ENCODE assay signal across 15 cellular contexts in genomic region chr12:113328368-113328889, GRCh38.
"Had no signal": no experiment of that assay in that cellular context is flagged by ENCODE, and none has a peak within 500 bp of the region (broad histone marks: within the 10 kb centered on the region; RNA-seq: fewer than 3 reads in every experiment).

No MANE protein-coding gene starts in this region.

- H3K4me3 Mint-ChIP-seq: activated B cell treated with CpG ODN at 0.5 μM for 24 hours; activated T-helper 1 cell treated with anti-CD3 and anti-CD28 coated beads, Interleukin-12 subunit alpha, Interleukin-12 subunit beta, Interleukin-2, Interleukin-4 antibody, amounts not matched to agents 30 ng/mL and 10 ng/mL and 1 ng/mL, durations not matched to agents 14 hours and 24 hours and 36 hours; natural killer cell treated with Interleukin-12 subunit alpha and Interleukin-12 subunit beta and Interleukin-15 and Interleukin-18, amount 100 ng/mL, for 72 hours; T-helper 1 cell treated with Interleukin-12 subunit alpha and Interleukin-12 subunit beta and Interleukin-4 antibody, amounts not matched to agents 30 μg/mL and 1 μg/mL, for 36 hours had no signal

- DNase-seq: activated B cell treated with CpG ODN at 0.5 μM for 24 hours; activated CD4-positive, alpha-beta T cell treated with anti-CD3 and anti-CD28 coated beads for 4 hours; activated CD4-positive, alpha-beta T cell treated with anti-CD3 and anti-CD28 coated beads, Interleukin-2, amount 50 U/mL, for 48 hours; activated gamma-delta T cell treated with Interleukin-2 at 50 U/mL for 16 hours; retina; sigmoid colon; stimulated activated CD4-positive, alpha-beta T cell treated with anti-CD3 and anti-CD28 coated beads, Interleukin-2, amount 100 ng/mL, for 48 hours; stimulated activated CD8-positive, alpha-beta memory T cell treated with anti-CD3 and anti-CD28 coated beads, Interleukin-4, amount 100 ng/mL, for 48 hours; stimulated activated naive CD4-positive, alpha-beta T cell; upper lobe of right lung had no signal

- H3K27ac Mint-ChIP-seq: activated B cell treated with CpG ODN at 0.5 μM for 24 hours; activated T-helper 1 cell treated with anti-CD3 and anti-CD28 coated beads, Interleukin-12 subunit alpha, Interleukin-12 subunit beta, Interleukin-2, Interleukin-4 antibody, amounts not matched to agents 30 ng/mL and 10 ng/mL and 1 ng/mL, durations not matched to agents 14 hours and 24 hours and 36 hours; natural killer cell treated with Interleukin-12 subunit alpha and Interleukin-12 subunit beta and Interleukin-15 and Interleukin-18, amount 100 ng/mL, for 72 hours; progenitor cell of endocrine pancreas; T-helper 1 cell treated with Interleukin-12 subunit alpha and Interleukin-12 subunit beta and Interleukin-4 antibody, amounts not matched to agents 30 μg/mL and 1 μg/mL, for 36 hours had no signal

- H3K4me3 ChIP-seq: lung, sigmoid colon, upper lobe of right lung had no signal

- H3K9me3 ChIP-seq: sigmoid colon, upper lobe of right lung had no signal

- H3K9me3 Mint-ChIP-seq: activated B cell treated with CpG ODN at 0.5 μM for 24 hours; activated T-helper 1 cell treated with anti-CD3 and anti-CD28 coated beads, Interleukin-12 subunit alpha, Interleukin-12 subunit beta, Interleukin-2, Interleukin-4 antibody, amounts not matched to agents 30 ng/mL and 10 ng/mL and 1 ng/mL, durations not matched to agents 14 hours and 24 hours and 36 hours; natural killer cell treated with Interleukin-12 subunit alpha and Interleukin-12 subunit beta and Interleukin-15 and Interleukin-18, amount 100 ng/mL, for 72 hours; T-helper 1 cell treated with Interleukin-12 subunit alpha and Interleukin-12 subunit beta and Interleukin-4 antibody, amounts not matched to agents 30 μg/mL and 1 μg/mL, for 36 hours had no signal

- H3K27me3 Mint-ChIP-seq: activated B cell treated with CpG ODN at 0.5 μM for 24 hours; natural killer cell treated with Interleukin-12 subunit alpha and Interleukin-12 subunit beta and Interleukin-15 and Interleukin-18, amount 100 ng/mL, for 72 hours had no signal

- H3K27me3 ChIP-seq: sigmoid colon, upper lobe of right lung had no signal

- H3K27ac ChIP-seq: sigmoid colon, upper lobe of right lung had no signal
